Comparison of ENCODE assay signal across 11 cellular contexts in the genomic region with DNA sequence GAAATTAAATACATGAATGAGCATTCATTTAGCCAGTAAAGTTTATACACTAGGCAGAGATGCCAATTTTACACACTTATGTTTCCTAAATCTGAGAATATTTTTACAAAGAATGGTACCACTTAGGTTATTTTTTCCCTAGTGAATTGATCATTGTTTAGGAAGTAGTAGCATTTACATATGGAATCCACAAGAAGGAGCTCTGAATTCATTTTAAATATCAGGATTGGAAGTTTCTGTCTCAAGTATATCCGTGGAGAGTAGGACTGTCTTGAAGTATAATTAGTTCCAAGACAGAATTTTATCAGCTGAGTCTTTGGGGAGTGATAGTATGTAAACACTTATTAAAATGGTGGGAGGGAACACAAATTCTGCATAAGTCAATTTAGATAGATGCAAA.
DNase-seq lines count a peak whose midpoint lies in the region; ATAC-seq and TF ChIP-seq lines count a peak whose summit lies in the region.
"Had no signal": no experiment of that assay in that cellular context is flagged by ENCODE, and none has a peak within 500 bp of the region (broad histone marks: within the 10 kb centered on the region; RNA-seq: fewer than 3 reads in every experiment).

No MANE protein-coding gene starts in this region.

- peak overlapping the region; percentile 49 for H3K4me2 ChIP-seq in GM23248 (ENCODE audit: unreplicated experiment)
- H3K4me2 ChIP-seq in neural progenitor cell, result no peak overlapping the region

- H4K20me1 ChIP-seq in GM23248 (ENCODE audit: insufficient read depth) (no peaks in the 10 kb centered on the region), neural progenitor cell (ENCODE audit: low read depth) (no peaks in the 10 kb centered on the region)

- H3K4me1 Mint-ChIP-seq in endodermal cell (peaks cover 6% of the 10 kb centered on the region), neural progenitor cell (peaks cover 2% of the 10 kb centered on the region)
- H3K4me1 Mint-ChIP-seq: immature natural killer cell had no signal

- peak overlapping the region; percentile 60 for H2AFZ ChIP-seq in GM23248
- peak overlapping the region; percentile 30 for H2AFZ ChIP-seq in neural progenitor cell (replicated peaks)

- no peaks in the 10 kb centered on the region for H3F3A ChIP-seq in GM23248 (ENCODE audit: insufficient read depth)
- no peaks in the 10 kb centered on the region for H3F3A ChIP-seq in neural progenitor cell (ENCODE audit: low read depth)

- no peaks in the 10 kb centered on the region for H3K4me1 ChIP-seq in GM23248 (ENCODE audit: insufficient read depth)
- H3K4me1 ChIP-seq in endodermal cell (ENCODE audit: control insufficient read depth, insufficient read depth, low read length), result no peaks in the 10 kb centered on the region
- no peaks in the 10 kb centered on the region for H3K4me1 ChIP-seq in neural progenitor cell
- H3K4me1 ChIP-seq: sigmoid colon had no signal

- H3K27me3 Mint-ChIP-seq in endodermal cell (ENCODE audit: insufficient read depth), result no peaks in the 10 kb centered on the region
- H3K27me3 Mint-ChIP-seq in neural progenitor cell (ENCODE audit: insufficient read depth, low read depth), result peaks cover 5% of the 10 kb centered on the region

- ATAC-seq in HG02678 (IDR thresholded peaks at IDR 0.05; ENCODE audit: unreplicated experiment) (no peak), omental fat pad (ENCODE audit: low FRiP score) (no peak)

- H3K27ac Mint-ChIP-seq in endodermal cell, result no peak overlapping the region
- H3K27ac Mint-ChIP-seq in neural progenitor cell, result no peak overlapping the region
- H3K27ac Mint-ChIP-seq: immature natural killer cell had no signal

- H3K79me2 ChIP-seq in GM23248 (ENCODE audit: insufficient read depth) (no peaks in the 10 kb centered on the region), neural progenitor cell (ENCODE audit: low read depth) (no peaks in the 10 kb centered on the region)

- H3K9ac ChIP-seq in GM23248 (no peak overlapping the region), endodermal cell (ENCODE audit: extremely low read depth, low read length, poor library complexity, severe bottlenecking) (no peak overlapping the region), neural progenitor cell (no peak overlapping the region)

- H3K4me3 ChIP-seq in GM23248, result no peak overlapping the region
- H3K4me3 ChIP-seq in endodermal cell (ENCODE audit: low read length), result no peak overlapping the region
- no peak overlapping the region for H3K4me3 ChIP-seq in neural progenitor cell
- H3K4me3 ChIP-seq: sigmoid colon had no signal

- peak; percentile 61 for TF ChIP-seq CTCF in endodermal cell (conservative IDR thresholded peaks at IDR 0.05)
- peak; percentile 64 for TF ChIP-seq CTCF in neural progenitor cell (IDR thresholded peaks at IDR 0.05)
- TF ChIP-seq CTCF in omental fat pad (IDR thresholded peaks at IDR 0.05), result no peak

- H3K27ac ChIP-seq in GM23248 (no peak overlapping the region), endodermal cell (ENCODE audit: low read depth, low read length) (no peak overlapping the region), neural progenitor cell (no peak overlapping the region)
- H3K27ac ChIP-seq: sigmoid colon had no signal

- H3K27me3 ChIP-seq in GM23248 (replicated peaks; ENCODE audit: insufficient read depth) (no peaks in the 10 kb centered on the region), endodermal cell (ENCODE audit: control insufficient read depth, insufficient read depth, low read length, poor library complexity, severe bottlenecking) (no peaks in the 10 kb centered on the region), neural progenitor cell (no peaks in the 10 kb centered on the region)
- H3K27me3 ChIP-seq: sigmoid colon had no signal

- H3K4me3 Mint-ChIP-seq in endodermal cell (no peak overlapping the region), neural progenitor cell (no peak overlapping the region)
- H3K4me3 Mint-ChIP-seq: immature natural killer cell had no signal

- WGBS in GM23248 (ENCODE audit: low coverage in 1 of 2, low lambda C conversion rate in 2 of 2, missing lambda C conversion rate in 2 of 2), 2 experiments, result 0 to 7% methylated on average over 1 of the region's 1 CpG
- WGBS in endodermal cell (ENCODE audit: insufficient coverage in 1 of 2, insufficient read length in 1 of 2), 2 experiments, result 14 to 26% methylated on average over 1 of the region's 1 CpG

- in situ Hi-C loops in GM23248 (cut with MboI), result loop anchor here (25.0 kb wide), 1 partner anchor 1731 kb away; no protein-coding TSS in a partner anchor

- H3K36me3 Mint-ChIP-seq in endodermal cell (ENCODE audit: low read depth) (peaks cover 3% of the 10 kb centered on the region), neural progenitor cell (peaks cover 2% of the 10 kb centered on the region)

- H3K36me3 ChIP-seq in GM23248 (ENCODE audit: low read depth), result no peaks in the 10 kb centered on the region
- H3K36me3 ChIP-seq in endodermal cell (ENCODE audit: control insufficient read depth, insufficient read depth, low read length), result no peaks in the 10 kb centered on the region
- no peaks in the 10 kb centered on the region for H3K36me3 ChIP-seq in neural progenitor cell
- H3K36me3 ChIP-seq: sigmoid colon had no signal

- H3K9me2 ChIP-seq in GM23248 (ENCODE audit: insufficient read depth), result no peaks in the 10 kb centered on the region

- DNase-seq in GM23248, result peak; percentile 42
- DNase-seq in NCI-H526 treated with DMSO at 0.1 percent for 48 hours (lab: John Stamatoyannopoulos, UW), result peak; percentile 45
- no peak for DNase-seq in endodermal cell
- no peak for DNase-seq in neural progenitor cell (ENCODE audit: low spot score)
- DNase-seq in activated T-cell treated with anti-CD3 and anti-CD28 coated beads for 4 hours, result no peak
- DNase-seq in NCI-H345 (lab: John Stamatoyannopoulos, UW), result no peak
- no peak for DNase-seq in omental fat pad (ENCODE audit: low spot score)
- DNase-seq: activated CD8-positive, alpha-beta memory T cell treated with anti-CD3 and anti-CD28 coated beads, Interleukin-2, amount 50 U/mL, for 48 hours; immature natural killer cell; sigmoid colon had no signal

- peaks cover 15% of the 10 kb centered on the region for H3K9me3 Mint-ChIP-seq in endodermal cell
- peaks cover 13% of the 10 kb centered on the region for H3K9me3 Mint-ChIP-seq in neural progenitor cell

- no peaks in the 10 kb centered on the region for H3K9me3 ChIP-seq in GM23248 (ENCODE audit: low read depth)
- peaks cover 5% of the 10 kb centered on the region for H3K9me3 ChIP-seq in endodermal cell (ENCODE audit: control insufficient read depth, low read length)
- peaks cover 6% of the 10 kb centered on the region for H3K9me3 ChIP-seq in neural progenitor cell (ENCODE audit: low read depth)
- H3K9me3 ChIP-seq: sigmoid colon had no signal

Comparison
In these comparisons a context has a peak if more than half of its experiments do, and no peak if none do; other contexts are left out.
1. DNase-seq: peak in GM23248 (single experiment) and NCI-H526 treated with DMSO at 0.1 percent for 48 hours (single experiment); none in endodermal cell (single experiment), neural progenitor cell (single experiment), activated T-cell treated with anti-CD3 and anti-CD28 coated beads for 4 hours (single experiment), NCI-H345 (single experiment) and omental fat pad (single experiment).
2. CTCF ChIP-seq: peak in endodermal cell (single experiment) and neural progenitor cell (single experiment); none in omental fat pad (0 of 3).